Comparison of ENCODE assay signal across 1 cellular context in genomic region chr16:22132801-22133200, GRCh38.
TF ChIP-seq lines count a peak whose summit lies in the region.

No MANE protein-coding gene starts in this region.

TF ChIP-seq in HepG2, 621 proteins besides CTCF, POLR2A, EP300 and RAD21:
- TF ChIP-seq IRX3 (CRISPR knock-in tag; IDR thresholded peaks at IDR 0.05; ENCODE audit: borderline replicate concordance, low read depth) (no peak), ZC3H13 (CRISPR knock-in tag; IDR thresholded peaks at IDR 0.05) (no peak), TEF (CRISPR knock-in tag; IDR thresholded peaks at IDR 0.05) (no peak), ZNF280B (CRISPR knock-in tag; IDR thresholded peaks at IDR 0.05; ENCODE audit: borderline replicate concordance) (0 out of 2 replicates have a peak, but pooled peaks have one; percentile 1), ZNF674 (CRISPR knock-in tag; IDR thresholded peaks at IDR 0.05; ENCODE audit: low read depth) (no peak)
